In the genomic region with DNA sequence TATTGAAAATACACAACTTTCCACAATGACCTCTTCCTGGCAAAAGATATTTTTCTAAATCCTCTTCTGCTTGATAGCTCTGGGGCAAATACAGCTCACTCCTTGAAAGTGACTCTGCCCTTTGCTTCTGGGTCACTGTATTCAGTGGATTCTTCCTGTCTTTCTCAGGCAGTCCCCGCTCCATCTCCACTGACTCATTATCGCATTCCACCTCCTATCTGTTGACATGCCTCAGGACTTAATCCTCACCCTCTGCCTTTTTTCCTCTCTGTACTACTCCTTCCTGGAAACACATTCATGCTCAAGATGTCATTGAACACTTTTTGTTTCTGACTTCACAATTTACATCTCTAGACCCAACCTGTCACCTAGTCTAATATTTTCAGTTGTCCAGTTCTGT, we compare ENCODE assay signal across 1 cellular context.
TF ChIP-seq lines count a peak whose summit lies in the region.

No MANE protein-coding gene starts in this region.

TF ChIP-seq in H1, 55 proteins besides CTCF, POLR2A, EP300 and RAD21:
- 0 out of 2 replicates have a peak, but pooled peaks have one; percentile 61 for TF ChIP-seq TEAD4 (IDR thresholded peaks at IDR 0.05; ENCODE audit: low read depth, low read length)
- no peak for TF ChIP-seq NANOG (IDR thresholded peaks at IDR 0.05; ENCODE audit: insufficient read depth, low read depth, low read length, poor library complexity, severe bottlenecking)
